ENCODE assay signal across 24 cellular contexts in genomic region chr1:178577882-178578281, GRCh38.
"Had no signal": no experiment of that assay in that cellular context is flagged by ENCODE, and none has a peak within 500 bp of the region (broad histone marks: within the 10 kb centered on the region; RNA-seq: fewer than 3 reads in every experiment).

No MANE protein-coding gene starts in this region.

- ATAC-seq: activated CD8-positive, alpha-beta memory T cell treated with anti-CD3 and anti-CD28 coated beads, Interleukin-2, amount 10 ng/mL, durations not matched to agents 7 days and 5 days; activated CD8-positive, alpha-beta T cell treated with anti-CD3 and anti-CD28 coated beads, Interleukin-2, amount 10 ng/mL, durations not matched to agents 7 days and 5 days; activated naive CD4-positive, alpha-beta T cell treated with anti-CD3 and anti-CD28 coated beads, Interleukin-2, amount 50 U/mL, for 72 hours; foreskin keratinocyte; heart left ventricle; left lobe of liver; lower lobe of right lung; right lobe of liver; stimulated activated effector memory CD8-positive, alpha-beta T cell treated with anti-CD3 and anti-CD28 coated beads, Interleukin-12 subunit alpha, Interleukin-12 subunit beta, amount 100 ng/mL, for 72 hours; WTC11 had no signal

- H3K4me1 Mint-ChIP-seq: central memory CD8-positive, alpha-beta T cell had no signal

- H3K27me3 Mint-ChIP-seq: dendritic cell treated with granulocyte-macrophage colony-stimulating factor and Interleukin-4, amounts not matched to agents 40 ng/mL and 50 ng/mL, for 4 days had no signal

- DNase-seq: activated CD8-positive, alpha-beta memory T cell treated with anti-CD3 and anti-CD28 coated beads, Interleukin-2, amount 10 ng/mL, durations not matched to agents 7 days and 5 days; activated CD8-positive, alpha-beta T cell treated with anti-CD3 and anti-CD28 coated beads, Interleukin-2, amount 10 ng/mL, durations not matched to agents 7 days and 5 days; activated naive CD4-positive, alpha-beta T cell; activated T-cell treated with anti-CD3 and anti-CD28 coated beads, Interleukin-2, amount 50 U/mL, for 48 hours; foreskin keratinocyte; heart left ventricle; kidney glomerular epithelial cell; lower lobe of right lung; mesendoderm; right lobe of liver; stimulated activated CD4-positive, alpha-beta T cell treated with anti-CD3 and anti-CD28 coated beads, Interleukin-12 subunit alpha, Interleukin-12 subunit beta, amount 100 ng/mL, for 4 hours; stimulated activated CD4-positive, alpha-beta T cell treated with anti-CD3 and anti-CD28 coated beads, Interleukin-4, amount 100 ng/mL, for 1 hour; stomach; T-helper 2 cell; thyroid gland; upper lobe of left lung had no signal

- H3K36me3 Mint-ChIP-seq: activated CD8-positive, alpha-beta memory T cell treated with anti-CD3 and anti-CD28 coated beads, Interleukin-2, amount 10 ng/mL, durations not matched to agents 7 days and 5 days; activated naive CD4-positive, alpha-beta T cell treated with anti-CD3 and anti-CD28 coated beads, Interleukin-2, amount 50 U/mL, for 72 hours; stimulated activated effector memory CD8-positive, alpha-beta T cell treated with anti-CD3 and anti-CD28 coated beads, Interleukin-12 subunit alpha, Interleukin-12 subunit beta, amount 100 ng/mL, for 72 hours; WTC11 had no signal

- H3K9me3 Mint-ChIP-seq: activated naive CD4-positive, alpha-beta T cell treated with anti-CD3 and anti-CD28 coated beads, Interleukin-2, amount 50 U/mL, for 72 hours; central memory CD8-positive, alpha-beta T cell; dendritic cell treated with granulocyte-macrophage colony-stimulating factor and Interleukin-4, amounts not matched to agents 40 ng/mL and 50 ng/mL, for 4 days; nephron; stimulated activated effector memory CD8-positive, alpha-beta T cell treated with anti-CD3 and anti-CD28 coated beads, Interleukin-12 subunit alpha, Interleukin-12 subunit beta, amount 100 ng/mL, for 72 hours; WTC11 had no signal

- H3K4me3 ChIP-seq: esophagus muscularis mucosa, heart left ventricle, lower lobe of right lung, right lobe of liver, stomach, thyroid gland, upper lobe of left lung had no signal

- H3K27ac Mint-ChIP-seq: activated CD8-positive, alpha-beta memory T cell treated with anti-CD3 and anti-CD28 coated beads, Interleukin-2, amount 10 ng/mL, durations not matched to agents 7 days and 5 days; activated CD8-positive, alpha-beta T cell treated with anti-CD3 and anti-CD28 coated beads, Interleukin-2, amount 10 ng/mL, durations not matched to agents 7 days and 5 days; activated naive CD4-positive, alpha-beta T cell treated with anti-CD3 and anti-CD28 coated beads, Interleukin-2, amount 50 U/mL, for 72 hours; dendritic cell treated with granulocyte-macrophage colony-stimulating factor and Interleukin-4, amounts not matched to agents 40 ng/mL and 50 ng/mL, for 4 days; nephron; stimulated activated effector memory CD8-positive, alpha-beta T cell treated with anti-CD3 and anti-CD28 coated beads, Interleukin-12 subunit alpha, Interleukin-12 subunit beta, amount 100 ng/mL, for 72 hours had no signal

- H3K4me3 Mint-ChIP-seq: activated CD8-positive, alpha-beta memory T cell treated with anti-CD3 and anti-CD28 coated beads, Interleukin-2, amount 10 ng/mL, durations not matched to agents 7 days and 5 days; activated CD8-positive, alpha-beta T cell treated with anti-CD3 and anti-CD28 coated beads, Interleukin-2, amount 10 ng/mL, durations not matched to agents 7 days and 5 days; central memory CD8-positive, alpha-beta T cell; dendritic cell treated with granulocyte-macrophage colony-stimulating factor and Interleukin-4, amounts not matched to agents 40 ng/mL and 50 ng/mL, for 4 days; nephron; stimulated activated effector memory CD8-positive, alpha-beta T cell treated with anti-CD3 and anti-CD28 coated beads, Interleukin-12 subunit alpha, Interleukin-12 subunit beta, amount 100 ng/mL, for 72 hours; WTC11 had no signal
